8 cellular contexts compared by ENCODE assay signal in genomic region chr2:11750422-11750821, GRCh38. TPM values are rescaled to one million over a fixed set of nuclear protein-coding genes. Genes with fewer than 3 reads are reported as not detected.
DNase-seq lines count a peak whose midpoint lies in the region; ATAC-seq, FAIRE-seq and TF ChIP-seq lines count a peak whose summit lies in the region.

No MANE protein-coding gene starts in this region.

- no peak for TF ChIP-seq RAD21 in K562 (CRISPR knock-in tag; conservative IDR thresholded peaks at IDR 0.05 in 1 of 2, IDR thresholded peaks at IDR 0.05 in 1 of 2)

- peaks cover 82% of the 10 kb centered on the region for H3K79me2 ChIP-seq in Loucy (ENCODE audit: insufficient read depth, low read length)
- H3K79me2 ChIP-seq in K562 (ENCODE audit: control insufficient read depth, insufficient read depth, low read length) = peaks cover 84% of the 10 kb centered on the region

- H3K27me3 ChIP-seq in Loucy (ENCODE audit: insufficient read depth, low read length, poor library complexity, severe bottlenecking) = no peaks in the 10 kb centered on the region
- H3K27me3 ChIP-seq in K562 (ENCODE audit: control insufficient read depth in 2 of 2, insufficient read depth in 2 of 2, low read length in 2 of 2) = no peaks in the 10 kb centered on the region

- H2AFZ ChIP-seq in Loucy (ENCODE audit: low read length) (no peak overlapping the region), K562 (ENCODE audit: low read depth, low read length) (no peak overlapping the region)

- no peak for TF ChIP-seq CTCF in Loucy (conservative IDR thresholded peaks at IDR 0.05; ENCODE audit: low read length)
- TF ChIP-seq CTCF in K562 (IDR thresholded peaks at IDR 0.05 in 2 of 3, conservative IDR thresholded peaks at IDR 0.05 in 1 of 3; ENCODE audit: insufficient read depth in 2 of 3, low read depth in 1 of 3, low read length in 3 of 3) = no peak

- H3K9me2 ChIP-seq in Loucy (replicated peaks; ENCODE audit: low read depth, low read length) = no peaks in the 10 kb centered on the region

- H3K9me1 ChIP-seq in K562 (ENCODE audit: control insufficient read depth, insufficient read depth, low read length) = no peaks in the 10 kb centered on the region

- H3K9me3 ChIP-seq in Loucy (ENCODE audit: insufficient read depth, low read depth, low read length) = no peaks in the 10 kb centered on the region
- H3K9me3 ChIP-seq in K562 (replicated peaks; ENCODE audit: control insufficient read depth, insufficient read depth, low read depth, low read length) = no peaks in the 10 kb centered on the region

- no peak for DNase-seq in K562 (ENCODE audit: extremely low read depth in 1 of 4, low spot score in 3 of 4)
- DNase-seq in stimulated activated naive CD4-positive, alpha-beta T cell treated with Interleukin-2 at 50 U/mL for 16 hours (lab: John Stamatoyannopoulos, UW) = peak; percentile 32
- DNase-seq in medulla oblongata (ENCODE audit: extremely low spot score) = no peak
- no peak for DNase-seq in NOMO-1 (lab: John Stamatoyannopoulos, UW; ENCODE audit: unreplicated experiment in 2 of 2)

- no peak for TF ChIP-seq POLR2A in K562 (conservative IDR thresholded peaks at IDR 0.05)

- no peak for FAIRE-seq in K562 (lab: Jason Lieb, UNC)

- no peak overlapping the region for H3K27ac ChIP-seq in K562 (ENCODE audit: extremely low read depth, low read depth, low read length)

- H3K4me1 ChIP-seq in Loucy (ENCODE audit: insufficient read depth, low read length, poor library complexity, severe bottlenecking) (peaks cover 71% of the 10 kb centered on the region), K562 (replicated peaks in 1 of 2; ENCODE audit: control insufficient read depth in 2 of 2, insufficient read depth in 2 of 2, low read length in 2 of 2) (peaks cover 63 to 67% of the 10 kb centered on the region in 2 experiments)

- no TSS peak for BruUV-seq in K562 (replicated peaks; lab: Mats Ljungman, UMichigan)

- H3F3A ChIP-seq in Loucy (ENCODE audit: low read depth) = no peaks in the 10 kb centered on the region

- CTCF ChIA-PET in K562 (lab: Yijun Ruan, JAX; ENCODE audit: low intra/inter-chr PET ratio) = no interaction called here

- H3K9ac ChIP-seq in Loucy (ENCODE audit: low read depth, low read length, poor library complexity, severe bottlenecking) (peak overlapping the region; percentile 88), K562 (ENCODE audit: insufficient read depth in 1 of 2, low read depth in 2 of 2, low read length in 2 of 2) (0 out of 4 replicates have a peak overlapping the region, but pooled peaks of 1 of the 2 experiments have one; percentile 5)

- in situ Hi-C loops in K562 (cut with MboI) = no loop called here

- TF ChIP-seq EP300 in K562 (IDR thresholded peaks at IDR 0.05; ENCODE audit: low read length) = no peak

- 52% methylated on average over 5 of the region's 5 CpGs for WGBS in K562 (ENCODE audit: insufficient coverage, low coverage, missing lambda C conversion rate)

- H3K36me3 ChIP-seq in Loucy (ENCODE audit: insufficient read depth, low read length) = no peaks in the 10 kb centered on the region
- H3K36me3 ChIP-seq in K562 (ENCODE audit: control insufficient read depth, insufficient read depth, low read length) = peaks cover 7% of the 10 kb centered on the region; the same call in 2 of the 3 replicates

- POLR2A ChIA-PET in K562 (lab: Yijun Ruan, JAX) = interaction anchor here (0.6 to 1.5 kb wide), 3 partner anchors 8 to 18 kb away, joined by 3 to 4 read pairs (median 4); no protein-coding TSS in a partner anchor

- H4K20me1 ChIP-seq in Loucy (ENCODE audit: insufficient read depth, low read length, poor library complexity, severe bottlenecking) (peaks cover 24% of the 10 kb centered on the region), K562 (replicated peaks; ENCODE audit: control insufficient read depth, insufficient read depth, low read length) (peaks cover 37% of the 10 kb centered on the region)

- ATAC-seq in GM18499 (IDR thresholded peaks at IDR 0.05; ENCODE audit: insufficient read depth, unreplicated experiment) = peak; percentile 38
- peak; percentile 25 for ATAC-seq in GM21619 (IDR thresholded peaks at IDR 0.05; ENCODE audit: unreplicated experiment)
- no peak for ATAC-seq in K562
- ATAC-seq in esophagus mucosa = no peak

- intact Hi-C loops in K562 (cut with micrococcal nuclease) = no loop called here

- H3K4me2 ChIP-seq in Loucy (ENCODE audit: low read depth, low read length, poor library complexity, severe bottlenecking) = peak overlapping the region; percentile 96
- H3K4me2 ChIP-seq in K562 (ENCODE audit: insufficient read depth, low read length) = no peak overlapping the region

- peak overlapping the region; percentile 91 for H3K4me3 ChIP-seq in Loucy (ENCODE audit: low read length, poor library complexity, severe bottlenecking)
- H3K4me3 ChIP-seq in K562 = no peak overlapping the region

TF ChIP-seq in K562, 482 proteins besides CTCF, POLR2A, EP300 and RAD21:
- TF ChIP-seq ATF3 (IDR thresholded peaks at IDR 0.05) (peak; percentile 33; the same call in 1 of the 2 replicates), ATF3 (CRISPR knock-in tag; conservative IDR thresholded peaks at IDR 0.05) (no peak), ZNF347 (CRISPR knock-in tag; IDR thresholded peaks at IDR 0.05; ENCODE audit: low read depth) (no peak)
TF ChIP-seq in K562: peak in this region for 1.

RNA-seq across cellular contexts. Expression of gene LPIN1, which starts 4.0 kb away (rescaled TPM):
- total RNA-seq in K562 (2011; cell fraction: chromatin; rRNA removed; ENCODE audit: low replicate concordance) = 261 and 278 TPM in 2 replicates
- total RNA-seq in K562 (2011; cell fraction: nucleolus; rRNA removed) = 132 and 152 TPM in 2 replicates
- total RNA-seq in K562 (2011; cell fraction: nucleoplasm; rRNA removed) = 219 and 247 TPM in 2 replicates
- total RNA-seq in K562 (2014; rRNA removed) (25.1 and 33.4 TPM in 2 replicates), K562 (2014; rRNA removed; fragmentation: Illumina TruSeq; extraction: Trizol) (27.8 and 32.6 TPM in 2 replicates), K562 (2015; rRNA removed; fragmentation: Illumina TruSeq; extraction: Trizol) (25.3 and 27.8 TPM in 2 replicates), K562 (2021) (37.6 and 39.9 TPM in 2 replicates), esophagus mucosa (33.6 TPM)
- polyA plus RNA-seq in K562 (2011; rRNA removed) (84.0 and 96.3 TPM in 2 replicates), K562 (2014; fragmentation: Illumina TruSeq; extraction: Trizol) (30.1 and 32.5 TPM in 2 replicates), K562 (2014; fragmentation: Nextera tagmentation; extraction: Ambion mirVana) (10 to 100 TPM in 1 of 2 experiments, 1 to 10 TPM in 1; 9.2 to 12.7 TPM), K562 (2014; rRNA removed) (36.0 and 36.4 TPM in 2 replicates)
- 38.4 and 54.3 TPM in 2 replicates for polyA plus RNA-seq in K562 (2011; cell fraction: cytosol; rRNA removed)
- polyA plus RNA-seq in K562 (2011; cell fraction: nucleus; rRNA removed) = 117 and 127 TPM in 2 replicates
- 22.4 and 25.9 TPM in 2 replicates for polyA plus RNA-seq in K562 (2012)
- 66.6 and 83.7 TPM in 2 replicates for polyA minus RNA-seq in K562 (2011; rRNA and poly(A)+ RNA removed)
- polyA minus RNA-seq in K562 (2011; cell fraction: cytosol; rRNA and poly(A)+ RNA removed) = 35.4 and 38.8 TPM in 2 replicates
- polyA minus RNA-seq in K562 (2011; cell fraction: nucleus; rRNA and poly(A)+ RNA removed) = 79.0 and 128 TPM in 2 replicates

Comparison
In these comparisons a context has a peak if more than half of its experiments do, and no peak if none do; other contexts are left out.
1. ATAC-seq: peak in GM18499 (single experiment) and GM21619 (single experiment); none in K562 (single experiment) and esophagus mucosa (single experiment).